Comparison of ENCODE assay signal across 8 cellular contexts in genomic region chr1:235074335-235075120, GRCh38. TPM values are rescaled to one million over a fixed set of nuclear protein-coding genes. Genes with fewer than 3 reads are reported as not detected.
DNase-seq lines count a peak whose midpoint lies in the region; ATAC-seq, FAIRE-seq and TF ChIP-seq lines count a peak whose summit lies in the region.

No MANE protein-coding gene starts in this region.

- peaks cover 22 to 32% (median 27%) of the 10 kb centered on the region in 4 donors for H3K4me1 Mint-ChIP-seq in CD4-positive, alpha-beta memory T cell

- peak overlapping the region in 1 of 2 donors; percentile 16 for H3K4me3 ChIP-seq in CD4-positive, alpha-beta memory T cell (ENCODE audit: low read length in 2 of 2)
- H3K4me3 ChIP-seq in keratinocyte (ENCODE audit: control insufficient read depth in 2 of 3, extremely low read depth in 1 of 3, insufficient read depth in 2 of 3, low read depth in 1 of 3, low read length in 3 of 3), result no peak overlapping the region

- dilution Hi-C loops in keratinocyte (cut with MboI; ENCODE audit: extremely low pct_ligation_motif_present, low sequenced_read_pairs), result loop anchor here (10.0 kb wide), 2 partner anchors 100 to 200 kb away; no protein-coding TSS in a partner anchor

- CTCF ChIA-PET in CD4-positive, alpha-beta memory T cell (lab: Charles Lee; ENCODE audit: partially characterized antibody), result interaction anchor here (1.3 kb wide), 1 partner anchor 9 kb away, joined by 4 read pairs; no protein-coding TSS in a partner anchor

- DNase-seq in CD4-positive, alpha-beta memory T cell, result peak in 3 of 5 donors; percentile 8 to 64 (median 13)
- DNase-seq in SIG-M5 (lab: John Stamatoyannopoulos, UW) (peak; percentile 84), anterior cingulate cortex (lab: John Stamatoyannopoulos, UW) (peak in 51 of 58 donors; percentile 22 to 80 (median 50)), keratinocyte (ENCODE audit: low read depth, low spot score) (no peak), COLO829 (ENCODE audit: low spot score) (no peak)
- DNase-seq in stimulated activated CD4-positive, alpha-beta T cell treated with anti-CD3 and anti-CD28 coated beads, Interleukin-1b, Interleukin-23, amount 100 ng/mL, for 24 hours (ENCODE audit: low read depth in 4 of 4, low spot score in 1 of 4), result peak; percentile 33 to 45 (median 38)

- peaks cover 24% of the 10 kb centered on the region for H3K4me1 ChIP-seq in CD4-positive, alpha-beta memory T cell (ENCODE audit: insufficient read depth, low read length)
- H3K4me1 ChIP-seq in keratinocyte (ENCODE audit: control insufficient read depth, extremely low read depth, insufficient read depth, low read length), result peaks cover 53% of the 10 kb centered on the region

- H3K9me3 ChIP-seq in CD4-positive, alpha-beta memory T cell (ENCODE audit: control insufficient read depth in 1 of 2, low read length in 2 of 2), result no peaks in the 10 kb centered on the region
- no peaks in the 10 kb centered on the region for H3K9me3 ChIP-seq in keratinocyte (ENCODE audit: control insufficient read depth, low read depth, low read length)

- H3K9me1 ChIP-seq in keratinocyte (ENCODE audit: control insufficient read depth, extremely low read depth, insufficient read depth, low read length), result no peaks in the 10 kb centered on the region

- FAIRE-seq in keratinocyte (lab: Jason Lieb, UNC), result no peak

- peak overlapping the region; percentile 68 to 93 (median 88) for H3K27ac Mint-ChIP-seq in CD4-positive, alpha-beta memory T cell

- H3K27ac ChIP-seq in CD4-positive, alpha-beta memory T cell (ENCODE audit: low read depth, low read length), result peak overlapping the region; percentile 1
- H3K27ac ChIP-seq in keratinocyte (ENCODE audit: control insufficient read depth, insufficient read depth, low read length), result peak overlapping the region; percentile 59

- ATAC-seq in GM19467 (IDR thresholded peaks at IDR 0.05; ENCODE audit: unreplicated experiment) (peak; percentile 37), HG03571 (IDR thresholded peaks at IDR 0.05; ENCODE audit: unreplicated experiment) (peak; percentile 28)

- H3K36me3 ChIP-seq in CD4-positive, alpha-beta memory T cell (ENCODE audit: insufficient read depth, low read length), result no peaks in the 10 kb centered on the region
- H3K36me3 ChIP-seq in keratinocyte (ENCODE audit: control insufficient read depth in 2 of 2, extremely low read depth in 1 of 2, insufficient read depth in 2 of 2, low read length in 2 of 2), result no peaks in the 10 kb centered on the region

- no peaks in the 10 kb centered on the region for H3K79me2 ChIP-seq in keratinocyte (ENCODE audit: control insufficient read depth, insufficient read depth, low read length)

- H3K4me3 Mint-ChIP-seq in CD4-positive, alpha-beta memory T cell, result peak overlapping the region; percentile 75 to 93 (median 82)

- intact Hi-C loops in CD4-positive, alpha-beta memory T cell (cut with micrococcal nuclease), result loop anchor here (5.0 to 10.0 kb wide), 2 partner anchors 112 to 230 kb away; no protein-coding TSS in a partner anchor

- H3K9ac ChIP-seq in keratinocyte (ENCODE audit: control insufficient read depth, extremely low read depth, insufficient read depth, low read length), result peak overlapping the region; percentile 71

- H3K27me3 ChIP-seq in CD4-positive, alpha-beta memory T cell (ENCODE audit: insufficient read depth, low read length), result no peaks in the 10 kb centered on the region
- no peaks in the 10 kb centered on the region for H3K27me3 ChIP-seq in keratinocyte (ENCODE audit: control insufficient read depth, extremely low read depth, insufficient read depth, low read length)

- H2AFZ ChIP-seq in keratinocyte (ENCODE audit: control insufficient read depth, low read length), result no peak overlapping the region

- POLR2A ChIA-PET in CD4-positive, alpha-beta memory T cell (lab: Charles Lee; ENCODE audit: partially characterized antibody), result interaction anchor here (1.3 to 2.3 kb wide), 5 partner anchors 63 to 596 kb away, joined by 3 to 10 read pairs (median 5); partner anchors contain the start of gene TARBP1

- H3K27me3 Mint-ChIP-seq in CD4-positive, alpha-beta memory T cell, result no peaks in the 10 kb centered on the region

- no peak for TF ChIP-seq CTCF in keratinocyte (optimal IDR thresholded peaks at IDR 0.05 in 1 of 3, IDR thresholded peaks at IDR 0.05 in 1 of 3, conservative IDR thresholded peaks at IDR 0.05 in 1 of 3; ENCODE audit: extremely low read depth in 1 of 3, insufficient read depth in 2 of 3, low read length in 3 of 3)

- no peaks in the 10 kb centered on the region for H3K9me3 Mint-ChIP-seq in CD4-positive, alpha-beta memory T cell

- no peaks in the 10 kb centered on the region for H4K20me1 ChIP-seq in keratinocyte (ENCODE audit: control insufficient read depth, extremely low read depth, insufficient read depth, low read length)

- H3K4me2 ChIP-seq in keratinocyte (ENCODE audit: control insufficient read depth, extremely low read depth, insufficient read depth, low read depth, low read length), result peak overlapping the region; percentile 7

- no peaks in the 10 kb centered on the region for H3K36me3 Mint-ChIP-seq in CD4-positive, alpha-beta memory T cell

RNA-seq across cellular contexts. Expression of gene TOMM20, which starts 54.1 kb away (rescaled TPM):
- 100 to 1,000 TPM; 102 to 108 TPM for total RNA-seq in CD4-positive, alpha-beta memory T cell
- 10 to 100 TPM; 64.4 to 70.6 TPM for polyA plus RNA-seq in CD4-positive, alpha-beta memory T cell
- 67.9 to 140 TPM (median 77.9 TPM) in 3 replicates for polyA plus RNA-seq in keratinocyte
- polyA plus RNA-seq in keratinocyte (2011; ENCODE audit: low read depth), result 70.5 TPM
- polyA plus RNA-seq in keratinocyte (2011; cell fraction: cytosol; rRNA removed), result 58.6 and 93.3 TPM in 2 replicates
- polyA plus RNA-seq in keratinocyte (2011; cell fraction: nucleus; rRNA removed), result 46.3 and 62.5 TPM in 2 replicates
- 90.7 and 112 TPM in 2 replicates for polyA plus RNA-seq in keratinocyte (2012; ENCODE audit: low replicate concordance)
- polyA minus RNA-seq in keratinocyte, result 16.4 to 52.5 TPM (median 23.5 TPM) in 3 replicates
- 52.6 TPM for polyA minus RNA-seq in keratinocyte (2011; cell fraction: cytosol; rRNA and poly(A)+ RNA removed)
- 25.7 and 45.0 TPM in 2 replicates for polyA minus RNA-seq in keratinocyte (2011; cell fraction: nucleus; rRNA and poly(A)+ RNA removed)

Comparison
In these comparisons a context has a peak if more than half of its experiments do, and no peak if none do; other contexts are left out.
1. DNase-seq: peak in CD4-positive, alpha-beta memory T cell (3 of 5), SIG-M5 (single experiment), anterior cingulate cortex (51 of 58) and stimulated activated CD4-positive, alpha-beta T cell treated with anti-CD3 and anti-CD28 coated beads, Interleukin-1b, Interleukin-23, amount 100 ng/mL, for 24 hours (4 of 4); none in keratinocyte (single experiment) and COLO829 (single experiment).